Comparison of ENCODE assay signal across 35 cellular contexts in the genomic region with DNA sequence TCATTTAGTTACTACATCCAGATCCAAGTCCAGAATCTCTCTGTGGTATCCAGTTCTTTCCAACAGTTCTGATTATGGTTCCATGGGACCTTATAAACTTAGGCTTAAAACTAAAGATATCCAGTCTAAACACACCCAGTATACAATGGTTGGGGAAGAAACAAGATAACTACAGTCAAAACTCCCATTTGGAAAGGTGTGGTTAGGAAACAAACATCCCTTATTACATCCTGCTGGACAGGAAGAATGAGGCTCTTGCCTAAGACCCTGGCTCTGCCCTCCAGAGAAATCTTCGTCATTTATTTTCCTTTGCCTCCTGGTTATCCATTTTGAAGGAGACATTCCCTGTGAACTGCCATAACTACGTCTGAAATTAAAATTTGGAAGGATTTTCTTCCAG.
A peak's percentile ranks its signal among the peaks of the same experiment; 100 is the strongest.
DNase-seq lines count a peak whose midpoint lies in the region; ATAC-seq, FAIRE-seq and TF ChIP-seq lines count a peak whose summit lies in the region.
"Had no signal": no experiment of that assay in that cellular context is flagged by ENCODE, and none has a peak within 500 bp of the region (broad histone marks: within the 10 kb centered on the region; RNA-seq: fewer than 3 reads in every experiment).

No MANE protein-coding gene starts in this region.

- POLR2A ChIA-PET in endothelial cell of umbilical vein (lab: Charles Lee), result no interaction called here

- dilution Hi-C loops in endothelial cell of umbilical vein (cut with MboI; ENCODE audit: extremely low pct_ligation_motif_present, low sequenced_read_pairs), result no loop called here

- no peak for TF ChIP-seq POLR2A in endothelial cell of umbilical vein (IDR thresholded peaks at IDR 0.05; ENCODE audit: low read depth, low read length)

- no peaks in the 10 kb centered on the region for H3K36me3 ChIP-seq in right atrium auricular region
- H3K36me3 ChIP-seq in endothelial cell of umbilical vein (ENCODE audit: control insufficient read depth in 2 of 2, extremely low read depth in 1 of 2, insufficient read depth in 2 of 2, low read length in 2 of 2), result no peaks in the 10 kb centered on the region
- H3K36me3 ChIP-seq: BE2C; BLaER1; BLaER1 treated with 17β-estradiol and CSF1 and Interleukin-3, amounts not matched to agents 10 nM and 100 nM had no signal

- H4K20me1 ChIP-seq in endothelial cell of umbilical vein (replicated peaks; ENCODE audit: control insufficient read depth, extremely low read depth, insufficient read depth, low read length), result no peaks in the 10 kb centered on the region
- H4K20me1 ChIP-seq: BLaER1; BLaER1 treated with 17β-estradiol and CSF1 and Interleukin-3, amounts not matched to agents 10 nM and 100 nM had no signal

- peak overlapping the region; percentile 42 for H2AFZ ChIP-seq in endothelial cell of umbilical vein (ENCODE audit: low read depth, low read length)

- BruUV-seq in endothelial cell of umbilical vein (replicated peaks; lab: Mats Ljungman, UMichigan), result no TSS peak

- H3K4me3 ChIP-seq in right cardiac atrium (ENCODE audit: low read length), result no peak overlapping the region
- H3K4me3 ChIP-seq in right atrium auricular region, result no peak overlapping the region
- no peak overlapping the region for H3K4me3 ChIP-seq in endothelial cell of umbilical vein (replicated peaks in 1 of 3; ENCODE audit: insufficient read depth in 1 of 3, low read depth in 1 of 3, low read length in 3 of 3)
- H3K4me3 ChIP-seq in epithelial cell of esophagus (ENCODE audit: low read length), result no peak overlapping the region
- no peak overlapping the region for H3K4me3 ChIP-seq in foreskin fibroblast (ENCODE audit: low read depth in 1 of 2, low read length in 2 of 2)
- H3K4me3 ChIP-seq: A549; BLaER1; BLaER1 treated with 17β-estradiol and CSF1 and Interleukin-3, amounts not matched to agents 10 nM and 100 nM had no signal

- 61% methylated on average over 2 of the region's 2 CpGs for WGBS in right cardiac atrium

- CTCF ChIA-PET in endothelial cell of umbilical vein (lab: Charles Lee), result no interaction called here

- H3K9me1 ChIP-seq in endothelial cell of umbilical vein (replicated peaks; ENCODE audit: control insufficient read depth, extremely low read depth, insufficient read depth, low read length), result no peaks in the 10 kb centered on the region

- no peaks in the 10 kb centered on the region for H3K4me1 ChIP-seq in right cardiac atrium (ENCODE audit: control insufficient read depth, insufficient read depth, low read length)
- H3K4me1 ChIP-seq in right atrium auricular region, result no peaks in the 10 kb centered on the region
- peaks cover 17% of the 10 kb centered on the region for H3K4me1 ChIP-seq in endothelial cell of umbilical vein (ENCODE audit: control insufficient read depth, extremely low read depth, insufficient read depth, low read length)
- H3K4me1 ChIP-seq: BE2C; BLaER1; BLaER1 treated with 17β-estradiol and CSF1 and Interleukin-3, amounts not matched to agents 10 nM and 100 nM; Caco-2 had no signal

- intact Hi-C loops in right cardiac atrium (cut with DNase I) (no loop called here), endothelial cell of umbilical vein (cut with micrococcal nuclease) (loop anchor here (2.0 kb wide), 1 partner anchor 309 kb away; no protein-coding TSS in a partner anchor)

- no peaks in the 10 kb centered on the region for H3K79me2 ChIP-seq in endothelial cell of umbilical vein (ENCODE audit: control insufficient read depth, insufficient read depth, low read length)

- TF ChIP-seq CTCF in right atrium auricular region (IDR thresholded peaks at IDR 0.05) (no peak), endothelial cell of umbilical vein (IDR thresholded peaks at IDR 0.05; ENCODE audit: extremely low read depth in 1 of 2, insufficient read depth in 1 of 2, low read depth in 1 of 2, low read length in 2 of 2) (no peak), epithelial cell of esophagus (IDR thresholded peaks at IDR 0.05; ENCODE audit: insufficient read depth, low read depth, low read length, missing control alignments) (no peak), foreskin fibroblast (IDR thresholded peaks at IDR 0.05; ENCODE audit: low read depth, low read length) (no peak)

- H3K9ac ChIP-seq in endothelial cell of umbilical vein (replicated peaks; ENCODE audit: extremely low read depth, insufficient read depth, low read length), result no peak overlapping the region
- H3K9ac ChIP-seq: BLaER1; BLaER1 treated with 17β-estradiol and CSF1 and Interleukin-3, amounts not matched to agents 10 nM and 100 nM had no signal

- FAIRE-seq in endothelial cell of umbilical vein (lab: Jason Lieb, UNC), result no peak
- FAIRE-seq: A204.1, A549, D721Med had no signal

- no peak overlapping the region for H3K4me2 ChIP-seq in endothelial cell of umbilical vein (ENCODE audit: insufficient read depth, low read length)
- H3K4me2 ChIP-seq: A549; BLaER1; BLaER1 treated with 17β-estradiol and CSF1 and Interleukin-3, amounts not matched to agents 10 nM and 100 nM had no signal

- DNase-seq in right cardiac atrium (no peak), right atrium auricular region (ENCODE audit: low spot score) (no peak), dermis blood vessel endothelial cell (peak; percentile 13), endothelial cell of umbilical vein (ENCODE audit: low read depth, low spot score) (peak; percentile 37), epithelial cell of esophagus (ENCODE audit: low read depth) (peak; percentile 6), foreskin fibroblast (no peak), NCI-H1092 (lab: John Stamatoyannopoulos, UW) (no peak), NCI-H1694 treated with DMSO at 0.1 percent for 48 hours (lab: John Stamatoyannopoulos, UW) (no peak)
- DNase-seq: 8988T; ACHN; AML-193; BE2C; C1 segment of cervical spinal cord; Caco-2; Calu3; CD4-positive, alpha-beta memory T cell; CD4-positive, alpha-beta T cell; CD4-positive, CD25-positive, alpha-beta regulatory T cell; CD8-positive, alpha-beta memory T cell; CD8-positive, alpha-beta T cell; COR-L47; DMS 273 treated with DMSO at 0.1 percent for 48 hours; DMS153; DMS53; DMS79; DMS79 treated with DMSO at 0.1 percent for 48 hours; DND-41; EL had no signal

- H3K27me3 ChIP-seq in right cardiac atrium (ENCODE audit: control insufficient read depth, insufficient read depth) (no peaks in the 10 kb centered on the region), right atrium auricular region (no peaks in the 10 kb centered on the region), endothelial cell of umbilical vein (ENCODE audit: control insufficient read depth in 2 of 2, insufficient read depth in 2 of 2, low read length in 2 of 2) (no peaks in the 10 kb centered on the region)
- H3K27me3 ChIP-seq: BE2C; BLaER1; BLaER1 treated with 17β-estradiol and CSF1 and Interleukin-3, amounts not matched to agents 10 nM and 100 nM had no signal

- peak; percentile 77 to 95 for ATAC-seq in right cardiac atrium
- ATAC-seq: A549; CD8-positive, alpha-beta T cell had no signal

- no peak overlapping the region for H3K27ac ChIP-seq in right cardiac atrium (ENCODE audit: low read length)
- no peak overlapping the region for H3K27ac ChIP-seq in right atrium auricular region
- H3K27ac ChIP-seq in endothelial cell of umbilical vein (ENCODE audit: insufficient read depth, low read depth, low read length), result no peak overlapping the region
- H3K27ac ChIP-seq: 22Rv1; A549; BLaER1; BLaER1 treated with 17β-estradiol and CSF1 and Interleukin-3, amounts not matched to agents 10 nM and 100 nM; C4-2B had no signal

- H3K9me3 ChIP-seq in right cardiac atrium (ENCODE audit: control insufficient read depth, low read length) (no peaks in the 10 kb centered on the region), right atrium auricular region (no peaks in the 10 kb centered on the region), endothelial cell of umbilical vein (replicated peaks; ENCODE audit: control insufficient read depth, insufficient read depth, low read length) (no peaks in the 10 kb centered on the region)
- H3K9me3 ChIP-seq: BE2C, Caco-2 had no signal

TF ChIP-seq in endothelial cell of umbilical vein, 7 proteins besides CTCF, POLR2A, EP300 and RAD21:
- TF ChIP-seq EZH2 (IDR thresholded peaks at IDR 0.05; ENCODE audit: borderline replicate concordance, low read depth, low read length, severe bottlenecking) (no peak), GATA2 (IDR thresholded peaks at IDR 0.05; ENCODE audit: insufficient read depth, insufficient read length, low read depth, low read length) (no peak)

Comparison
In these comparisons a context has a peak if more than half of its experiments do, and no peak if none do; other contexts are left out.
1. DNase-seq: peak in dermis blood vessel endothelial cell (single experiment), endothelial cell of umbilical vein (single experiment) and epithelial cell of esophagus (single experiment); none in right cardiac atrium (0 of 3), right atrium auricular region (single experiment), foreskin fibroblast (0 of 2), NCI-H1092 (single experiment) and NCI-H1694 treated with DMSO at 0.1 percent for 48 hours (single experiment).